1 cellular context compared by ENCODE assay signal in the genomic region with DNA sequence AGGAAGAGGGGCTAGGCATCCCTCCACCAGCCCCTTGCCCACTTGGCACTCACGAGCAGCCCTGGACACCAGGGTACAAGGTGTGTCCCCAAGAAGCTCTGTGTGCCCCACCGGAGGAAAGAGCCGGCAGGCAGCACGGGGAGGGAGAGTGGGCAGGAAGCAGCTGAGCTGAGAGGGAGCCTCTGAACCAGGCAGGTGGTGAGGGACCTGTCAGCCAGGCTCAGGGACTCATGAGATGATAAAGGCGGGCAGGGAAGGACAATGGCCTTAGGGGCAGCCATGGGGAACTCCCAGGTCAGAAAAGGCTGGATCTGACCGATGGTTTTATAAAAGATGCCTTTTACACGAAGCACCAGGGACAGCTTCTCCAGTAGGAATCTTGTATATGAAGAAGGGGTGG.
TF ChIP-seq lines count a peak whose summit lies in the region.

No MANE protein-coding gene starts in this region.

TF ChIP-seq in GM23338, 12 proteins besides CTCF, POLR2A, EP300 and RAD21 (continued from another document):
- no peak for TF ChIP-seq EZH2phosphoT487 (IDR thresholded peaks at IDR 0.05; ENCODE audit: unreplicated experiment)
- no peak for TF ChIP-seq ZNF114 (CRISPR knock-in tag; IDR thresholded peaks at IDR 0.05)
- no peak for TF ChIP-seq NANOG (IDR thresholded peaks at IDR 0.05; ENCODE audit: borderline replicate concordance)
- TF ChIP-seq, protein P1, sequence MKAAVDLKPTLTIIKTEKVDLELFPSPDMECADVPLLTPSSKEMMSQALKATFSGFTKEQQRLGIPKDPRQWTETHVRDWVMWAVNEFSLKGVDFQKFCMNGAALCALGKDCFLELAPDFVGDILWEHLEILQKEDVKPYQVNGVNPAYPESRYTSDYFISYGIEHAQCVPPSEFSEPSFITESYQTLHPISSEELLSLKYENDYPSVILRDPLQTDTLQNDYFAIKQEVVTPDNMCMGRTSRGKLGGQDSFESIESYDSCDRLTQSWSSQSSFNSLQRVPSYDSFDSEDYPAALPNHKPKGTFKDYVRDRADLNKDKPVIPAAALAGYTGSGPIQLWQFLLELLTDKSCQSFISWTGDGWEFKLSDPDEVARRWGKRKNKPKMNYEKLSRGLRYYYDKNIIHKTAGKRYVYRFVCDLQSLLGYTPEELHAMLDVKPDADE (IDR thresholded peaks at IDR 0.05) = no peak
- TF ChIP-seq POLR2AphosphoS5 (IDR thresholded peaks at IDR 0.05; ENCODE audit: low read depth) = no peak
- TF ChIP-seq REST (IDR thresholded peaks at IDR 0.05; ENCODE audit: unreplicated experiment) = no peak
- TF ChIP-seq, protein P2, sequence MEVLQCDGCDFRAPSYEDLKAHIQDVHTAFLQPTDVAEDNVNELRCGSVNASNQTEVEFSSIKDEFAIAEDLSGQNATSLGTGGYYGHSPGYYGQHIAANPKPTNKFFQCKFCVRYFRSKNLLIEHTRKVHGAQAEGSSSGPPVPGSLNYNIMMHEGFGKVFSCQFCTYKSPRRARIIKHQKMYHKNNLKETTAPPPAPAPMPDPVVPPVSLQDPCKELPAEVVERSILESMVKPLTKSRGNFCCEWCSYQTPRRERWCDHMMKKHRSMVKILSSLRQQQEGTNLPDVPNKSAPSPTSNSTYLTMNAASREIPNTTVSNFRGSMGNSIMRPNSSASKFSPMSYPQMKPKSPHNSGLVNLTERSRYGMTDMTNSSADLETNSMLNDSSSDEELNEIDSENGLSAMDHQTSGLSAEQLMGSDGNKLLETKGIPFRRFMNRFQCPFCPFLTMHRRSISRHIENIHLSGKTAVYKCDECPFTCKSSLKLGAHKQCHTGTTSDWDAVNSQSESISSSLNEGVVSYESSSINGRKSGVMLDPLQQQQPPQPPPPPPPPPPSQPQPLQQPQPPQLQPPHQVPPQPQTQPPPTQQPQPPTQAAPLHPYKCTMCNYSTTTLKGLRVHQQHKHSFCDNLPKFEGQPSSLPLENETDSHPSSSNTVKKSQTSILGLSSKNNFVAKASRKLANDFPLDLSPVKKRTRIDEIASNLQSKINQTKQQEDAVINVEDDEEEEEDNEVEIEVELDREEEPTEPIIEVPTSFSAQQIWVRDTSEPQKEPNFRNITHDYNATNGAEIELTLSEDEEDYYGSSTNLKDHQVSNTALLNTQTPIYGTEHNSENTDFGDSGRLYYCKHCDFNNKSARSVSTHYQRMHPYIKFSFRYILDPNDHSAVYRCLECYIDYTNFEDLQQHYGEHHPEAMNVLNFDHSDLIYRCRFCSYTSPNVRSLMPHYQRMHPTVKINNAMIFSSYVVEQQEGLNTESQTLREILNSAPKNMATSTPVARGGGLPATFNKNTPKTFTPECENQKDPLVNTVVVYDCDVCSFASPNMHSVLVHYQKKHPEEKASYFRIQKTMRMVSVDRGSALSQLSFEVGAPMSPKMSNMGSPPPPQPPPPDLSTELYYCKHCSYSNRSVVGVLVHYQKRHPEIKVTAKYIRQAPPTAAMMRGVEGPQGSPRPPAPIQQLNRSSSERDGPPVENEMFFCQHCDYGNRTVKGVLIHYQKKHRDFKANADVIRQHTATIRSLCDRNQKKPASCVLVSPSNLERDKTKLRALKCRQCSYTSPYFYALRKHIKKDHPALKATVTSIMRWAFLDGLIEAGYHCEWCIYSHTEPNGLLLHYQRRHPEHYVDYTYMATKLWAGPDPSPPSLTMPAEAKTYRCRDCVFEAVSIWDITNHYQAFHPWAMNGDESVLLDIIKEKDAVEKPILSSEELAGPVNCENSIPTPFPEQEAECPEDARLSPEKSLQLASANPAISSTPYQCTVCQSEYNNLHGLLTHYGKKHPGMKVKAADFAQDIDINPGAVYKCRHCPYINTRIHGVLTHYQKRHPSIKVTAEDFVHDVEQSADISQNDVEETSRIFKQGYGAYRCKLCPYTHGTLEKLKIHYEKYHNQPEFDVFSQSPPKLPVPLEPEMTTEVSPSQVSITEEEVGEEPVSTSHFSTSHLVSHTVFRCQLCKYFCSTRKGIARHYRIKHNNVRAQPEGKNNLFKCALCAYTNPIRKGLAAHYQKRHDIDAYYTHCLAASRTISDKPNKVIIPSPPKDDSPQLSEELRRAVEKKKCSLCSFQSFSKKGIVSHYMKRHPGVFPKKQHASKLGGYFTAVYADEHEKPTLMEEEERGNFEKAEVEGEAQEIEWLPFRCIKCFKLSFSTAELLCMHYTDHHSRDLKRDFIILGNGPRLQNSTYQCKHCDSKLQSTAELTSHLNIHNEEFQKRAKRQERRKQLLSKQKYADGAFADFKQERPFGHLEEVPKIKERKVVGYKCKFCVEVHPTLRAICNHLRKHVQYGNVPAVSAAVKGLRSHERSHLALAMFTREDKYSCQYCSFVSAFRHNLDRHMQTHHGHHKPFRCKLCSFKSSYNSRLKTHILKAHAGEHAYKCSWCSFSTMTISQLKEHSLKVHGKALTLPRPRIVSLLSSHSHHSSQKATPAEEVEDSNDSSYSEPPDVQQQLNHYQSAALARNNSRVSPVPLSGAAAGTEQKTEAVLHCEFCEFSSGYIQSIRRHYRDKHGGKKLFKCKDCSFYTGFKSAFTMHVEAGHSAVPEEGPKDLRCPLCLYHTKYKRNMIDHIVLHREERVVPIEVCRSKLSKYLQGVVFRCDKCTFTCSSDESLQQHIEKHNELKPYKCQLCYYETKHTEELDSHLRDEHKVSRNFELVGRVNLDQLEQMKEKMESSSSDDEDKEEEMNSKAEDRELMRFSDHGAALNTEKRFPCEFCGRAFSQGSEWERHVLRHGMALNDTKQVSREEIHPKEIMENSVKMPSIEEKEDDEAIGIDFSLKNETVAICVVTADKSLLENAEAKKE (CRISPR knock-in tag; IDR thresholded peaks at IDR 0.05) = no peak
- TF ChIP-seq STAT1 (IDR thresholded peaks at IDR 0.05; ENCODE audit: unreplicated experiment) = no peak
- no peak for TF ChIP-seq CREB1 (CRISPR knock-in tag; IDR thresholded peaks at IDR 0.05; ENCODE audit: low read depth)
- no peak for TF ChIP-seq JUNB (IDR thresholded peaks at IDR 0.05; ENCODE audit: unreplicated experiment)
- no peak for TF ChIP-seq EZH2 (IDR thresholded peaks at IDR 0.05; ENCODE audit: low read depth, unreplicated experiment)
